In genomic region chr10:69663548-69663947, GRCh38 we compare ENCODE assay signal across 2 cellular contexts.
TF ChIP-seq lines count a peak whose summit lies in the region.

No MANE protein-coding gene starts in this region.

TF ChIP-seq in H1, 55 proteins besides CTCF, POLR2A, EP300 and RAD21:
- TF ChIP-seq POU5F1 (IDR thresholded peaks at IDR 0.05; ENCODE audit: low read depth, low read length) = no peak
- TF ChIP-seq TAF1 (IDR thresholded peaks at IDR 0.05; ENCODE audit: low read depth, low read length) = no peak
- TF ChIP-seq NANOG (IDR thresholded peaks at IDR 0.05; ENCODE audit: insufficient read depth, low read depth, low read length, poor library complexity, severe bottlenecking) = no peak
- no peak for TF ChIP-seq RFX5 (IDR thresholded peaks at IDR 0.05; ENCODE audit: borderline replicate concordance, low read depth, low read length)
- TF ChIP-seq BCL11A (IDR thresholded peaks at IDR 0.05; ENCODE audit: low read depth in 2 of 2, low read length in 2 of 2) = no peak
- no peak for TF ChIP-seq FOSL1 (IDR thresholded peaks at IDR 0.05; ENCODE audit: insufficient read depth, low read depth, low read length)
- TF ChIP-seq ATF2 (IDR thresholded peaks at IDR 0.05; ENCODE audit: low read length) = no peak
- no peak for TF ChIP-seq KDM4A (IDR thresholded peaks at IDR 0.05; ENCODE audit: low read depth, low read length, severe bottlenecking)
- no peak for TF ChIP-seq POLR2AphosphoS5 (IDR thresholded peaks at IDR 0.05; ENCODE audit: low read depth, low read length)
- no peak for TF ChIP-seq MAX (IDR thresholded peaks at IDR 0.05)
- no peak for TF ChIP-seq SIX5 (IDR thresholded peaks at IDR 0.05; ENCODE audit: low read depth, low read length)
- no peak for TF ChIP-seq ASH2L (IDR thresholded peaks at IDR 0.05; ENCODE audit: low read length)
- TF ChIP-seq CBX8 (IDR thresholded peaks at IDR 0.05; ENCODE audit: borderline replicate concordance, low read depth, low read length) = no peak
- TF ChIP-seq CEBPB (IDR thresholded peaks at IDR 0.05; ENCODE audit: low read depth, low read length) = no peak
- TF ChIP-seq USF2 (IDR thresholded peaks at IDR 0.05; ENCODE audit: low read length) = no peak
- TF ChIP-seq SRF (IDR thresholded peaks at IDR 0.05; ENCODE audit: low read depth, low read length) = no peak
- no peak for TF ChIP-seq SUZ12 (IDR thresholded peaks at IDR 0.05; ENCODE audit: low read length)
- no peak for TF ChIP-seq EZH2 (IDR thresholded peaks at IDR 0.05; ENCODE audit: low read depth, low read length, severe bottlenecking)
TF ChIP-seq in H1: peak in this region for 0.

TF ChIP-seq in SK-N-SH, 30 proteins besides CTCF, POLR2A, EP300 and RAD21:
- TF ChIP-seq MAX (IDR thresholded peaks at IDR 0.05; ENCODE audit: low read depth) (no peak), MXI1 (IDR thresholded peaks at IDR 0.05; ENCODE audit: low read depth, low read length) (no peak), IRF3 (IDR thresholded peaks at IDR 0.05; ENCODE audit: low read depth, low read length) (no peak), RFX5 (IDR thresholded peaks at IDR 0.05; ENCODE audit: low read length) (no peak), SIN3A (IDR thresholded peaks at IDR 0.05; ENCODE audit: borderline replicate concordance, low read depth, low read length) (no peak), GATA2 (CRISPR knock-in tag; IDR thresholded peaks at IDR 0.05) (no peak)
